1 cellular context compared by ENCODE assay signal in genomic region chr2:8580316-8581047, GRCh38.
TF ChIP-seq lines count a peak whose summit lies in the region.

No MANE protein-coding gene starts in this region.

TF ChIP-seq in H1, 55 proteins besides CTCF, POLR2A, EP300 and RAD21:
- no peak for TF ChIP-seq ZNF274 (IDR thresholded peaks at IDR 0.05; ENCODE audit: borderline replicate concordance, extremely low read depth, low read length)
- no peak for TF ChIP-seq BRCA1 (IDR thresholded peaks at IDR 0.05; ENCODE audit: low read depth, low read length)
- TF ChIP-seq TCF12 (IDR thresholded peaks at IDR 0.05; ENCODE audit: low read depth, low read length): no peak
- no peak for TF ChIP-seq YY1 (IDR thresholded peaks at IDR 0.05; ENCODE audit: low read depth, low read length)
- TF ChIP-seq, protein P1, sequence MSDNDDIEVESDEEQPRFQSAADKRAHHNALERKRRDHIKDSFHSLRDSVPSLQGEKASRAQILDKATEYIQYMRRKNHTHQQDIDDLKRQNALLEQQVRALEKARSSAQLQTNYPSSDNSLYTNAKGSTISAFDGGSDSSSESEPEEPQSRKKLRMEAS (IDR thresholded peaks at IDR 0.05): no peak
- TF ChIP-seq TEAD4 (IDR thresholded peaks at IDR 0.05; ENCODE audit: low read depth, low read length): no peak
- TF ChIP-seq, protein P2, sequence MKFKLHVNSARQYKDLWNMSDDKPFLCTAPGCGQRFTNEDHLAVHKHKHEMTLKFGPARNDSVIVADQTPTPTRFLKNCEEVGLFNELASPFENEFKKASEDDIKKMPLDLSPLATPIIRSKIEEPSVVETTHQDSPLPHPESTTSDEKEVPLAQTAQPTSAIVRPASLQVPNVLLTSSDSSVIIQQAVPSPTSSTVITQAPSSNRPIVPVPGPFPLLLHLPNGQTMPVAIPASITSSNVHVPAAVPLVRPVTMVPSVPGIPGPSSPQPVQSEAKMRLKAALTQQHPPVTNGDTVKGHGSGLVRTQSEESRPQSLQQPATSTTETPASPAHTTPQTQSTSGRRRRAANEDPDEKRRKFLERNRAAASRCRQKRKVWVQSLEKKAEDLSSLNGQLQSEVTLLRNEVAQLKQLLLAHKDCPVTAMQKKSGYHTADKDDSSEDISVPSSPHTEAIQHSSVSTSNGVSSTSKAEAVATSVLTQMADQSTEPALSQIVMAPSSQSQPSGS (IDR thresholded peaks at IDR 0.05; ENCODE audit: low read length): no peak
- TF ChIP-seq MAFK (IDR thresholded peaks at IDR 0.05; ENCODE audit: low read depth, low read length): no peak
